Comparison of ENCODE assay signal across 1 cellular context in the genomic region with DNA sequence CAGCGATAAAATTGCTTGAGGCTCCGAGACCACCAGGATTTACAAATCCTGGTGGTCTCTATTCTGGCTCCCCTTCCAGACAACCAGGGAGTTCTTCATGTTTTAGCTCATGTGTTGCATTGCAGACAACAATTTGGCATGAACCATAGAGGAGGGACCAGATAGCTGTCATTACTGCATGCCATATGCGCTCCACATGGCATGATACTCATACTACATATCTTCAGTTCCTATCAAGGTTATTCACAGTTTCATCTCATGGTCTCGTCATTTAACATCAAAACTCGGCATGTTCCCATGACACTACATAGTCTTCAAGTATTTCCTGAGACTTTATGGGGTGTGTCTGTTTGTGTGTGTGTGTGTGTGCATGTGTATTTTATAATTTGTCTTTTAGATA.
TF ChIP-seq lines count a peak whose summit lies in the region.

No MANE protein-coding gene starts in this region.

TF ChIP-seq in IMR-90, 13 proteins besides CTCF, POLR2A, EP300 and RAD21 (continued from another document):
- TF ChIP-seq, protein P1, sequence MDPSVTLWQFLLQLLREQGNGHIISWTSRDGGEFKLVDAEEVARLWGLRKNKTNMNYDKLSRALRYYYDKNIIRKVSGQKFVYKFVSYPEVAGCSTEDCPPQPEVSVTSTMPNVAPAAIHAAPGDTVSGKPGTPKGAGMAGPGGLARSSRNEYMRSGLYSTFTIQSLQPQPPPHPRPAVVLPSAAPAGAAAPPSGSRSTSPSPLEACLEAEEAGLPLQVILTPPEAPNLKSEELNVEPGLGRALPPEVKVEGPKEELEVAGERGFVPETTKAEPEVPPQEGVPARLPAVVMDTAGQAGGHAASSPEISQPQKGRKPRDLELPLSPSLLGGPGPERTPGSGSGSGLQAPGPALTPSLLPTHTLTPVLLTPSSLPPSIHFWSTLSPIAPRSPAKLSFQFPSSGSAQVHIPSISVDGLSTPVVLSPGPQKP (IDR thresholded peaks at IDR 0.05; ENCODE audit: borderline replicate concordance, low read depth, low read length): no peak
- TF ChIP-seq BHLHE40 (IDR thresholded peaks at IDR 0.05; ENCODE audit: low read depth, low read length): no peak
- TF ChIP-seq SMC3 (IDR thresholded peaks at IDR 0.05; ENCODE audit: low read depth, low read length): no peak
- no peak for TF ChIP-seq MAZ (IDR thresholded peaks at IDR 0.05; ENCODE audit: borderline replicate concordance, low read depth, low read length)
